In genomic region chr11:133160754-133161153, GRCh38 we compare ENCODE assay signal across 28 cellular contexts.
"Had no signal": no experiment of that assay in that cellular context is flagged by ENCODE, and none has a peak within 500 bp of the region (broad histone marks: within the 10 kb centered on the region; RNA-seq: fewer than 3 reads in every experiment).

No MANE protein-coding gene starts in this region.

- ATAC-seq: stimulated activated memory B cell treated with anti-CD40 and anti-IgM and Interleukin-4, amounts not matched to agents 10 μg/mL and 1 μg/mL and 100 μg/mL, for 72 hours; stimulated activated naive B cell treated with anti-CD40 and anti-IgM and Interleukin-4, amounts not matched to agents 10 μg/mL and 1 μg/mL and 100 μg/mL, for 72 hours; stimulated activated naive CD8-positive, alpha-beta T cell treated with anti-CD3 and anti-CD28 coated beads, Interleukin-15, amount 100 ng/mL, for 72 hours; stimulated activated naive CD8-positive, alpha-beta T cell treated with anti-CD3 and anti-CD28 coated beads, Interleukin-15, Interleukin-2, amounts not matched to agents 100 U/mL and 50 U/mL, for 24 hours; upper lobe of right lung had no signal

- H3K36me3 ChIP-seq: stomach, suprapubic skin, thoracic aorta, thyroid gland, tibial artery, tibial nerve, transverse colon, upper lobe of left lung, upper lobe of right lung, uterus, vagina had no signal

- H3K27ac Mint-ChIP-seq: stimulated activated memory B cell treated with anti-CD40 and anti-IgM and Interleukin-4, amounts not matched to agents 10 μg/mL and 1 μg/mL and 100 μg/mL, for 72 hours; stimulated activated naive B cell treated with anti-CD40 and anti-IgM and Interleukin-4, amounts not matched to agents 10 μg/mL and 1 μg/mL and 100 μg/mL, for 72 hours; stimulated activated naive CD8-positive, alpha-beta T cell treated with anti-CD3 and anti-CD28 coated beads, Interleukin-15, Interleukin-2, amounts not matched to agents 100 ng/mL and 50 ng/mL, for 24 hours; type B pancreatic cell had no signal

- FAIRE-seq: urothelium cell line had no signal

- H3K4me3 ChIP-seq: stomach, suprapubic skin, testis, thoracic aorta, thyroid gland, tibial artery, tibial nerve, transverse colon, upper lobe of left lung, upper lobe of right lung, uterus, vagina had no signal

- H3K4me1 Mint-ChIP-seq: stimulated activated memory B cell treated with anti-CD40 and anti-IgM and Interleukin-4, amounts not matched to agents 10 μg/mL and 1 μg/mL and 100 μg/mL, for 72 hours; stimulated activated naive B cell treated with anti-CD40 and anti-IgM and Interleukin-4, amounts not matched to agents 10 μg/mL and 1 μg/mL and 100 μg/mL, for 72 hours; stimulated activated naive CD8-positive, alpha-beta T cell treated with anti-CD3 and anti-CD28 coated beads, Interleukin-15, amount 100 ng/mL, for 72 hours had no signal

- H3K4me1 ChIP-seq: testis, thyroid gland, tibial artery, upper lobe of left lung, uterus, vagina had no signal

- H3K27ac ChIP-seq: stomach, suprapubic skin, testis, thoracic aorta, thyroid gland, tibial artery, tibial nerve, transverse colon, upper lobe of left lung, upper lobe of right lung, uterus, vagina had no signal

- H3K27me3 ChIP-seq: testis, upper lobe of left lung, vagina had no signal

- H3K4me3 Mint-ChIP-seq: stimulated activated memory B cell treated with anti-CD40 and anti-IgM and Interleukin-4, amounts not matched to agents 10 μg/mL and 1 μg/mL and 100 μg/mL, for 72 hours; stimulated activated naive B cell treated with anti-CD40 and anti-IgM and Interleukin-4, amounts not matched to agents 10 μg/mL and 1 μg/mL and 100 μg/mL, for 72 hours; stimulated activated naive CD8-positive, alpha-beta T cell treated with anti-CD3 and anti-CD28 coated beads, Interleukin-15, amount 100 ng/mL, for 72 hours; stimulated activated naive CD8-positive, alpha-beta T cell treated with anti-CD3 and anti-CD28 coated beads, Interleukin-15, Interleukin-2, amounts not matched to agents 100 ng/mL and 50 ng/mL, for 24 hours; type B pancreatic cell had no signal

- H3K36me3 Mint-ChIP-seq: stimulated activated memory B cell treated with anti-CD40 and anti-IgM and Interleukin-4, amounts not matched to agents 10 μg/mL and 1 μg/mL and 100 μg/mL, for 72 hours; stimulated activated naive B cell treated with anti-CD40 and anti-IgM and Interleukin-4, amounts not matched to agents 10 μg/mL and 1 μg/mL and 100 μg/mL, for 72 hours; type B pancreatic cell had no signal

- H3K9me3 ChIP-seq: stomach, suprapubic skin, testis, thoracic aorta, thyroid gland, tibial artery, tibial nerve, transverse colon, upper lobe of left lung, upper lobe of right lung, uterus, vagina had no signal

- H3K9me3 Mint-ChIP-seq: stimulated activated naive B cell treated with anti-CD40 and anti-IgM and Interleukin-4, amounts not matched to agents 10 μg/mL and 1 μg/mL and 100 μg/mL, for 72 hours; stimulated activated naive CD8-positive, alpha-beta T cell treated with anti-CD3 and anti-CD28 coated beads, Interleukin-15, amount 100 ng/mL, for 72 hours; stimulated activated naive CD8-positive, alpha-beta T cell treated with anti-CD3 and anti-CD28 coated beads, Interleukin-15, Interleukin-2, amounts not matched to agents 100 ng/mL and 50 ng/mL, for 24 hours; type B pancreatic cell had no signal

- DNase-seq: stimulated activated CD4-positive, alpha-beta T cell treated with anti-CD3 and anti-CD28 coated beads, Interleukin-2, amount 100 ng/mL, for 48 hours; stimulated activated CD4-positive, alpha-beta T cell treated with anti-CD3 and anti-CD28 coated beads, Interleukin-4, amount 100 ng/mL, for 1 hour; stimulated activated CD4-positive, alpha-beta T cell treated with anti-CD3 and anti-CD28 coated beads, Interleukin-4, amount 100 ng/mL, for 24 hours; stimulated activated CD4-positive, alpha-beta T cell treated with anti-CD3 and anti-CD28 coated beads, Interleukin-4, amount 100 ng/mL, for 4 hours; stimulated activated CD8-positive, alpha-beta memory T cell treated with anti-CD3 and anti-CD28 coated beads, Interleukin-4, amount 100 ng/mL, for 48 hours; stimulated activated naive B cell treated with anti-CD40 and anti-IgM and Interleukin-4, amounts not matched to agents 10 μg/mL and 1 μg/mL and 100 μg/mL, for 72 hours; stimulated activated naive CD4-positive, alpha-beta T cell; stimulated activated naive CD4-positive, alpha-beta T cell treated with Interleukin-2 at 50 U/mL for 16 hours; stimulated activated naive CD8-positive, alpha-beta T cell treated with anti-CD3 and anti-CD28 coated beads, Interleukin-15, amount 100 ng/mL, for 72 hours; stimulated activated naive CD8-positive, alpha-beta T cell treated with anti-CD3 and anti-CD28 coated beads, Interleukin-15, Interleukin-2, amounts not matched to agents 100 U/mL and 50 U/mL, for 24 hours; stomach; substantia nigra; testis; thyroid gland; tibial artery; transverse colon; trophoblast cell; upper lobe of right lung; uterus had no signal
